8 cellular contexts compared by ENCODE assay signal in genomic region chr2:27496357-27497287, GRCh38. TPM values are rescaled to one million over a fixed set of nuclear protein-coding genes. Genes with fewer than 3 reads are reported as not detected.
DNase-seq lines count a peak whose midpoint lies in the region; ATAC-seq and TF ChIP-seq lines count a peak whose summit lies in the region.

TSS of gene GCKR (plus strand) at chr2:27496839. CDS start at chr2:27496905, 66 bp downstream.

- H3K36me3 ChIP-seq in HUES64 (ENCODE audit: insufficient read depth, low read length), result no peaks in the 10 kb centered on the region

- H3K9ac ChIP-seq in HUES64 (ENCODE audit: low read depth, low read length), result no peak within 1 kb of the TSS

- 85% methylated on average over 11 of the region's 12 CpGs for WGBS in HUES64

- peaks cover 48% of the 10 kb centered on the region for H3K27me3 ChIP-seq in HUES64 (ENCODE audit: insufficient read depth, low read length)

- in situ Hi-C loops in G401 (cut with HindIII; ENCODE audit: low sequenced_read_pairs), result no loop called here

- TF ChIP-seq CTCF in CD14-positive monocyte (IDR thresholded peaks at IDR 0.05), result no peak
- no peak for TF ChIP-seq CTCF in cardiac fibroblast (IDR thresholded peaks at IDR 0.05; ENCODE audit: low read depth, low read length)

- H3K4me3 Mint-ChIP-seq in CD14-positive monocyte, result peak within 1 kb of the TSS in 1 of 2 donors; percentile 86

- DNase-seq in CD14-positive monocyte (ENCODE audit: low spot score), result peak; percentile 70
- peak; percentile 53 to 69 for DNase-seq in cardiac fibroblast (ENCODE audit: low read depth in 2 of 2)
- DNase-seq in mucosa of gallbladder (ENCODE audit: low spot score), result peak; percentile 35
- no peak for DNase-seq in G401 (ENCODE audit: low spot score)
- DNase-seq in stimulated activated CD4-positive, alpha-beta T cell treated with anti-CD3 and anti-CD28 coated beads, Interleukin-4, amount 100 ng/mL, for 4 hours, result no peak

- peak within 1 kb of the TSS in 3 of 7 donors; percentile 13 to 34 (median 17) for H3K27ac Mint-ChIP-seq in CD14-positive monocyte

- intact Hi-C loops in CD14-positive monocyte (cut with micrococcal nuclease), result loop anchor here (10.0 kb wide), 3 partner anchors 88 to 122 kb away; partner anchors contain the start of genes EIF2B4 (in 1 of the 2), SNX17 (in 1 of the 2), ZNF512 (in 1 of the 2) and ZNF513 (in 1 of the 2)

- peaks cover 56 to 69% (median 60%) of the 10 kb centered on the region in 3 donors for H3K27me3 Mint-ChIP-seq in CD14-positive monocyte (ENCODE audit: low read depth in 3 of 3)

- H3K9me3 Mint-ChIP-seq in CD14-positive monocyte, result peaks cover 0 to 15% (median 4%) of the 10 kb centered on the region in 7 donors

- H3K4me1 Mint-ChIP-seq in CD14-positive monocyte, result peaks cover 26% of the 10 kb centered on the region

- H3K27ac ChIP-seq in HUES64 (ENCODE audit: low read depth, low read length), result no peak within 1 kb of the TSS

- H3K4me1 ChIP-seq in HUES64 (ENCODE audit: insufficient read depth, low read length), result no peaks in the 10 kb centered on the region

- ATAC-seq in HG03159 (IDR thresholded peaks at IDR 0.05; ENCODE audit: unreplicated experiment) (no peak), GM18517 (IDR thresholded peaks at IDR 0.05; ENCODE audit: unreplicated experiment) (no peak)

- H3K4me3 ChIP-seq in HUES64 (ENCODE audit: low read length) (peak within 1 kb of the TSS; percentile 84), cardiac fibroblast (replicated peaks in 1 of 2; ENCODE audit: low read depth in 2 of 2, low read length in 2 of 2) (no peak within 1 kb of the TSS)

- H3K36me3 Mint-ChIP-seq in CD14-positive monocyte, result peaks cover 13 to 22% of the 10 kb centered on the region in 2 donors

- H3K9me3 ChIP-seq in HUES64 (ENCODE audit: insufficient read depth, low read depth, low read length), result no peaks in the 10 kb centered on the region

RNA-seq across cellular contexts. Expression of gene GCKR, which starts in this region (rescaled TPM):
- polyA plus RNA-seq in CD14-positive monocyte, result not detected
- polyA plus RNA-seq in HUES64 (2013, experiment 1 of 2), result not detected
- 0.19 TPM for polyA plus RNA-seq in HUES64 (2013, experiment 2 of 2)
- 7.6 TPM for total RNA-seq in mucosa of gallbladder
- total RNA-seq in G401 (2014; rRNA removed; shearing (Covaris generic)), result not detected in 2 replicates

Comparison
In these comparisons a context has a peak if more than half of its experiments do, and no peak if none do; other contexts are left out.
1. Peak in DNase-seq in CD14-positive monocyte; RNA of the gene not detected or under 1 TPM.
2. DNase-seq: peak in cardiac fibroblast (2 of 2) and mucosa of gallbladder (single experiment); none in G401 (single experiment) and stimulated activated CD4-positive, alpha-beta T cell treated with anti-CD3 and anti-CD28 coated beads, Interleukin-4, amount 100 ng/mL, for 4 hours (0 of 2).